In the genomic region with DNA sequence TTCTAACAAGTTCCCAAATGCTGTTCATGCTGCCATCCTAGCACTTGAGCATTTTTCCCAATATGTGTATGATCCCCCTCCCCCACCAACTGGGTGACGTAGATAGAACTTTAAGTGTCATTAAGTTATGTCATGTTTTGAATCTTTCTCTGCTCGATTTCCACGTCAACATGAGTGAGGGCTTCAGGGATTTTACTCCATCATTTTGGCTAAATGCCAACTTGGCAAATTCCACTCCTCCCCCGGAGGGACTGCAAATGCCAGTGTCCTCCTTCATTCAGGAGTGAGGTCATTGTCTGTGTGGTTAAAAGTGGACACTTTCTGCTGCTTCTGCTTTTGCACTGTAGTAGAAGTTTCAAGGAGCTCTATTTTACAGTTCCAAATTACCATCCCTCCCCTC, we compare ENCODE assay signal across 11 cellular contexts.
DNase-seq lines count a peak whose midpoint lies in the region; ATAC-seq and TF ChIP-seq lines count a peak whose summit lies in the region.
"Had no signal": no experiment of that assay in that cellular context is flagged by ENCODE, and none has a peak within 500 bp of the region (broad histone marks: within the 10 kb centered on the region; RNA-seq: fewer than 3 reads in every experiment).

No MANE protein-coding gene starts in this region.

- H3K79me1 ChIP-seq in H9 (ENCODE audit: insufficient read depth, low read depth, low read length, poor library complexity, severe bottlenecking): no peaks in the 10 kb centered on the region

- H3K27me3 Mint-ChIP-seq in H9 (ENCODE audit: low read depth) (no peaks in the 10 kb centered on the region), natural killer cell (ENCODE audit: low read depth in 2 of 2) (no peaks in the 10 kb centered on the region)
- H3K27me3 Mint-ChIP-seq in CD8-positive, alpha-beta T cell (ENCODE audit: low read depth): no peaks in the 10 kb centered on the region
- H3K27me3 Mint-ChIP-seq: CD4-positive, CD25-positive, alpha-beta regulatory T cell had no signal

- intact Hi-C loops in A673 (cut with micrococcal nuclease; ENCODE audit: unreplicated experiment) (no loop called here), natural killer cell (cut with micrococcal nuclease) (no loop called here)
- intact Hi-C loops in CD8-positive, alpha-beta T cell (cut with DNase I, micrococcal nuclease): no loop called here

- no peaks in the 10 kb centered on the region for H3K23me2 ChIP-seq in H9 (ENCODE audit: insufficient read length, low read depth, low read length, poor library complexity, severe bottlenecking)

- H3K36me3 ChIP-seq in A673 (ENCODE audit: insufficient read depth, low read length, poor library complexity, severe bottlenecking): no peaks in the 10 kb centered on the region
- no peaks in the 10 kb centered on the region for H3K36me3 ChIP-seq in CD8-positive, alpha-beta T cell (ENCODE audit: insufficient read depth, low read length)
- H3K36me3 ChIP-seq: stomach had no signal

- no peak overlapping the region for H2BK15ac ChIP-seq in H9 (ENCODE audit: low read depth, low read length)

- no peak overlapping the region for H4K91ac ChIP-seq in H9 (ENCODE audit: insufficient read length, low read depth, low read length)

- DNase-seq in A673 (ENCODE audit: low spot score) (peak; percentile 39), KBM-7 (peak; percentile 25), astrocyte of the hippocampus (ENCODE audit: low read depth, low spot score) (peak; percentile 49), left lobe of liver (ENCODE audit: low spot score) (no peak), H9 (no peak), natural killer cell (no peak)
- DNase-seq in CD8-positive, alpha-beta T cell: no peak
- DNase-seq: CD4-positive, CD25-positive, alpha-beta regulatory T cell; HCEC 1CT; stomach had no signal

- H3K9me3 ChIP-seq in A673 (ENCODE audit: low read depth, low read length, poor library complexity, severe bottlenecking) (peaks cover 3% of the 10 kb centered on the region), H9 (ENCODE audit: control insufficient read depth, low read depth, low read length) (no peaks in the 10 kb centered on the region)
- no peaks in the 10 kb centered on the region for H3K9me3 ChIP-seq in CD8-positive, alpha-beta T cell (ENCODE audit: low read length)

- no peak overlapping the region for H2AFZ ChIP-seq in H9 (ENCODE audit: low read length)

- POLR2A ChIA-PET in A673 (lab: Charles Lee; ENCODE audit: low non-redundant PET): no interaction called here
- POLR2A ChIA-PET in CD8-positive, alpha-beta T cell (lab: Charles Lee): no interaction called here

- no peak overlapping the region for H4K5ac ChIP-seq in H9 (ENCODE audit: insufficient read length, low read depth, low read length)

- no peak overlapping the region for H2BK20ac ChIP-seq in H9 (ENCODE audit: low read depth, low read length, poor library complexity, severe bottlenecking)

- H2BK5ac ChIP-seq in H9 (ENCODE audit: insufficient read length, low read length): no peak overlapping the region

- no peak overlapping the region for H3K9ac ChIP-seq in H9 (ENCODE audit: extremely low read depth, insufficient read length, low read length)

- TF ChIP-seq CTCF in A673 (conservative IDR thresholded peaks at IDR 0.05; ENCODE audit: low read depth, low read length) (no peak), H9 (conservative IDR thresholded peaks at IDR 0.05) (no peak), natural killer cell (IDR thresholded peaks at IDR 0.05) (no peak)
- TF ChIP-seq CTCF in CD8-positive, alpha-beta T cell (IDR thresholded peaks at IDR 0.05): no peak

- no peak overlapping the region for H2BK12ac ChIP-seq in H9 (ENCODE audit: insufficient read length, low read depth, low read length)

- H3K36me3 Mint-ChIP-seq in H9 (ENCODE audit: insufficient read depth in 1 of 3, low read depth in 3 of 3) (peaks cover 0 to 7% (median 0%) of the 10 kb centered on the region in 3 experiments; a peak in 2 of 7 replicates), natural killer cell (no peaks in the 10 kb centered on the region)
- peaks cover 5% of the 10 kb centered on the region for H3K36me3 Mint-ChIP-seq in CD8-positive, alpha-beta T cell

- H3K18ac ChIP-seq in H9 (ENCODE audit: insufficient read length, low read depth, low read length): no peak overlapping the region

- no peak overlapping the region for H3K4me2 ChIP-seq in H9 (ENCODE audit: insufficient read depth, insufficient read length, low read length)

- ATAC-seq in left lobe of liver (peak; percentile 62), GM19023 (IDR thresholded peaks at IDR 0.05; ENCODE audit: unreplicated experiment) (no peak), natural killer cell (no peak)
- ATAC-seq in CD8-positive, alpha-beta T cell: no peak

- no peak overlapping the region for H3T11ph ChIP-seq in H9 (ENCODE audit: low read length)

- no peak overlapping the region for H3K4me3 Mint-ChIP-seq in H9
- H3K4me3 Mint-ChIP-seq in CD8-positive, alpha-beta T cell: no peak overlapping the region
- no peak overlapping the region for H3K4me3 Mint-ChIP-seq in natural killer cell
- H3K4me3 Mint-ChIP-seq: CD4-positive, CD25-positive, alpha-beta regulatory T cell had no signal

- no TSS peak for BruUV-seq in A673 (replicated peaks; lab: Mats Ljungman, UMichigan)

- in situ Hi-C loops in KBM-7 (cut with MboI; ENCODE audit: low pct_unique_long_range_greater_than_20kb, low sequenced_read_pairs): no loop called here

- no peaks in the 10 kb centered on the region for H3K79me2 ChIP-seq in H9 (ENCODE audit: insufficient read depth, low read length)

- H3K9me3 Mint-ChIP-seq in H9: peaks cover 0 to 2% of the 10 kb centered on the region in 2 experiments; a peak in 2 of 5 replicates
- H3K9me3 Mint-ChIP-seq in CD8-positive, alpha-beta T cell: no peaks in the 10 kb centered on the region
- H3K9me3 Mint-ChIP-seq in natural killer cell: no peaks in the 10 kb centered on the region

- no peak overlapping the region for H4K8ac ChIP-seq in H9 (replicated peaks; ENCODE audit: insufficient read length, low read depth, low read length)

- H3K27ac ChIP-seq in A673 (ENCODE audit: low read depth, low read length, poor library complexity, severe bottlenecking) (no peak overlapping the region), H9 (ENCODE audit: insufficient read length, low read depth, low read length) (no peak overlapping the region)
- H3K27ac ChIP-seq in CD8-positive, alpha-beta T cell (ENCODE audit: low read depth, low read length): no peak overlapping the region

- no peak overlapping the region for H3K23ac ChIP-seq in H9 (ENCODE audit: insufficient read length, low read depth, low read length)

- H3K27ac Mint-ChIP-seq in H9 (no peak overlapping the region), natural killer cell (no peak overlapping the region)
- H3K27ac Mint-ChIP-seq in CD8-positive, alpha-beta T cell: no peak overlapping the region
- H3K27ac Mint-ChIP-seq: CD4-positive, CD25-positive, alpha-beta regulatory T cell had no signal

- no peak overlapping the region for H2BK120ac ChIP-seq in H9 (ENCODE audit: low read depth, low read length, poor library complexity, severe bottlenecking)

- CTCF ChIA-PET in A673 (lab: Charles Lee): no interaction called here
- CTCF ChIA-PET in CD8-positive, alpha-beta T cell (lab: Charles Lee): no interaction called here

- H3K4me1 Mint-ChIP-seq in H9 (peaks cover 14 to 16% of the 10 kb centered on the region in 2 experiments; a peak in 3 of 4 replicates), natural killer cell (peaks cover 0 to 6% of the 10 kb centered on the region in 2 donors)
- no peaks in the 10 kb centered on the region for H3K4me1 Mint-ChIP-seq in CD8-positive, alpha-beta T cell (ENCODE audit: low read depth)
- H3K4me1 Mint-ChIP-seq: CD4-positive, CD25-positive, alpha-beta regulatory T cell had no signal

- no peak overlapping the region for H3K56ac ChIP-seq in H9 (ENCODE audit: insufficient read length, low read depth, low read length)

- H4K20me1 ChIP-seq in H9 (ENCODE audit: control insufficient read depth, insufficient read depth, insufficient read length): no peaks in the 10 kb centered on the region

- H3K27me3 ChIP-seq in A673 (replicated peaks; ENCODE audit: insufficient read depth, low read depth, low read length, poor library complexity): no peaks in the 10 kb centered on the region
- H3K27me3 ChIP-seq in H9 (ENCODE audit: insufficient read depth, low read length): no peaks in the 10 kb centered on the region
- no peaks in the 10 kb centered on the region for H3K27me3 ChIP-seq in CD8-positive, alpha-beta T cell (ENCODE audit: insufficient read depth, low read length)
- H3K27me3 ChIP-seq: stomach had no signal

- H3K14ac ChIP-seq in H9 (ENCODE audit: insufficient read depth, low read length): no peak overlapping the region

- no peak overlapping the region for H2AK5ac ChIP-seq in H9 (ENCODE audit: insufficient read length, low read length)

- WGBS in H9 (ENCODE audit: extremely low coverage, insufficient read length, low lambda C conversion rate): no CpG with 5 or more reads among the region's 4 CpGs

- no peaks in the 10 kb centered on the region for H3K4me1 ChIP-seq in A673 (ENCODE audit: insufficient read depth, low read length, poor library complexity, severe bottlenecking)
- H3K4me1 ChIP-seq in H9 (ENCODE audit: insufficient read depth, low read length): peaks cover 3% of the 10 kb centered on the region; the same call in 1 of the 2 replicates
- no peaks in the 10 kb centered on the region for H3K4me1 ChIP-seq in CD8-positive, alpha-beta T cell (ENCODE audit: insufficient read depth, low read length)

- H3K4ac ChIP-seq in H9 (ENCODE audit: low read depth, low read length): no peak overlapping the region

- no peak overlapping the region for H3K4me3 ChIP-seq in A673 (ENCODE audit: low read depth, low read length, poor library complexity, severe bottlenecking)
- H3K4me3 ChIP-seq in CD8-positive, alpha-beta T cell (ENCODE audit: low read depth, low read length): no peak overlapping the region
- H3K4me3 ChIP-seq: stomach had no signal

Comparison
In these comparisons a context has a peak if more than half of its experiments do, and no peak if none do; other contexts are left out.
1. DNase-seq: peak in A673 (single experiment), KBM-7 (single experiment) and astrocyte of the hippocampus (single experiment); none in left lobe of liver (single experiment), H9 (single experiment), CD8-positive, alpha-beta T cell (0 of 7) and natural killer cell (single experiment).